9 cellular contexts compared by ENCODE assay signal in genomic region chr19:32309711-32310390, GRCh38.
"Had no signal": no experiment of that assay in that cellular context is flagged by ENCODE, and none has a peak within 500 bp of the region (broad histone marks: within the 10 kb centered on the region; RNA-seq: fewer than 3 reads in every experiment).

No MANE protein-coding gene starts in this region.

- ATAC-seq: T-cell had no signal

- H3K79me2 ChIP-seq: parathyroid adenoma had no signal

- H2AFZ ChIP-seq: parathyroid adenoma had no signal

- H3K36me3 ChIP-seq: stomach had no signal

- H3K9ac ChIP-seq: parathyroid adenoma had no signal

- H3K27ac ChIP-seq: coronary artery, parathyroid adenoma, stomach had no signal

- H3K4me1 ChIP-seq: parathyroid adenoma, stomach had no signal

- H3K9me3 ChIP-seq: stomach had no signal

- DNase-seq: activated CD4-positive, alpha-beta T cell treated with anti-CD3 and anti-CD28 coated beads, Interleukin-2, amount 10 ng/mL, durations not matched to agents 24 days and 14 days; activated naive CD4-positive, alpha-beta T cell treated with anti-CD3 and anti-CD28 coated beads, Interleukin-2, amount 10 ng/mL, durations not matched to agents 7 days and 5 days; effector CD8-positive, alpha-beta T cell; hippocampal formation; retina; stomach; T-cell had no signal

- H3K4me3 ChIP-seq: coronary artery, stomach had no signal
